In the genomic region with DNA sequence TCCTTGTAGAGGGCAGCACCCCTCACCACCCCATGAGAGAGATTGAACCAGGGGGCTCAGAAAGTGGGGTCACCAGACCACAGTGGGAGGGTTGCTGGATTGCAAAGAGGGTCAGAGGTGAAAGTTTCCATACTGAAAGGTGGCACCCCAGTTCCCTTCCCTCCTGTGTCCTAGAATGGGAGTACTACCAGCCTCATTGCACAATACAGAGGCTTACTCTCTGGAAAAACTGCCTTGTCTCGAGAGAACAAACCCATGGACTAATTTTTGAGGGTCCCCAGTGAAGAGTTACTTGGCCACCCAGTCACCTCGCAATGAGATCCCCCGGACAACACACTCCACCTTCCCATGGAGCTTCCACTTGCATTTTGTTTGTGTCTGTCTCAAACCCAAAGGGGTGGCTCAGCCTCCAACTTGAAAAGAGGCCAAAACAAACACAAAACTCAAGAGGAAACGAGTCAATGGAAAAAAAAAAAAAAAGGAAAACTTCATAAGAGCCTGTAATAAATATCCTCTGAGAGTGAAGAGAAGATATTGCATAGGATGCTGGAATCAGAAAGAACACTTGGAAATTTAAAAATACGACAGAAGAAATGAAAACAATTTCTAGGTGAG, we compare ENCODE assay signal across 12 cellular contexts. TPM values are rescaled to one million over a fixed set of nuclear protein-coding genes. Genes with fewer than 3 reads are reported as not detected.
DNase-seq lines count a peak whose midpoint lies in the region; ATAC-seq and TF ChIP-seq lines count a peak whose summit lies in the region.
"Had no signal": no experiment of that assay in that cellular context is flagged by ENCODE, and none has a peak within 500 bp of the region (broad histone marks: within the 10 kb centered on the region; RNA-seq: fewer than 3 reads in every experiment).

No MANE protein-coding gene starts in this region.

- intact Hi-C loops in Right ventricle myocardium inferior (cut with DNase I) = no loop called here
- intact Hi-C loops in left lung (cut with DNase I) = no loop called here
- intact Hi-C loops in gastrocnemius medialis (cut with DNase I; ENCODE audit: low total_unique reads) = no loop called here

- H3K36me3 ChIP-seq in right atrium auricular region (no peaks in the 10 kb centered on the region), left lung (peaks cover 0 to 94% of the 10 kb centered on the region in 2 donors), gastrocnemius medialis (no peaks in the 10 kb centered on the region)
- H3K36me3 ChIP-seq: adrenal gland, ovary had no signal

- no peaks in the 10 kb centered on the region for H3K4me1 Mint-ChIP-seq in activated CD4-positive, alpha-beta T cell treated with anti-CD3 and anti-CD28 coated beads, Interleukin-2, amount 10 ng/mL, durations not matched to agents 7 days and 5 days

- no peak for TF ChIP-seq POLR2A in gastrocnemius medialis (IDR thresholded peaks at IDR 0.05)

- peak; percentile 56 for ATAC-seq in Right ventricle myocardium inferior
- peak; percentile 59 for ATAC-seq in left lung
- no peak for ATAC-seq in gastrocnemius medialis

- H3K4me1 ChIP-seq in right atrium auricular region = no peaks in the 10 kb centered on the region
- peaks cover 0 to 3% of the 10 kb centered on the region in 2 donors for H3K4me1 ChIP-seq in left lung
- H3K4me1 ChIP-seq in gastrocnemius medialis = peaks cover 0 to 7% of the 10 kb centered on the region in 2 donors
- H3K4me1 ChIP-seq: adrenal gland, suprapubic skin had no signal

- no peak for TF ChIP-seq CTCF in right atrium auricular region (IDR thresholded peaks at IDR 0.05)
- TF ChIP-seq CTCF in cardiac fibroblast (IDR thresholded peaks at IDR 0.05; ENCODE audit: low read depth, low read length) = no peak
- no peak for TF ChIP-seq CTCF in left lung (IDR thresholded peaks at IDR 0.05)
- no peak for TF ChIP-seq CTCF in gastrocnemius medialis (IDR thresholded peaks at IDR 0.05 in 4 of 5, conservative IDR thresholded peaks at IDR 0.05 in 1 of 5)

- in situ Hi-C loops in gastrocnemius medialis (cut with MboI; ENCODE audit: low sequenced_read_pairs in 4 of 4) = no loop called here

- POLR2A ChIA-PET in activated CD4-positive, alpha-beta T cell treated with anti-CD3 and anti-CD28 coated beads, Interleukin-2, amount 10 ng/mL, durations not matched to agents 7 days and 5 days (lab: Charles Lee) = no interaction called here

- no peak overlapping the region for H3K27ac Mint-ChIP-seq in activated CD4-positive, alpha-beta T cell treated with anti-CD3 and anti-CD28 coated beads, Interleukin-2, amount 10 ng/mL, durations not matched to agents 7 days and 5 days

- CTCF ChIA-PET in activated CD4-positive, alpha-beta T cell treated with anti-CD3 and anti-CD28 coated beads, Interleukin-2, amount 10 ng/mL, durations not matched to agents 7 days and 5 days (lab: Charles Lee) = no interaction called here

- DNase-seq in Right ventricle myocardium inferior (ENCODE audit: missing footprints) (no peak), right atrium auricular region (ENCODE audit: low spot score) (no peak), cardiac fibroblast (ENCODE audit: low read depth in 2 of 2) (peak; percentile 84 to 90), left lung (peak in 1 of 2 donors; percentile 6), D341Med (ENCODE audit: low spot score) (no peak), gastrocnemius medialis (no peak), NCI-H526 treated with DMSO at 0.1 percent for 48 hours (lab: John Stamatoyannopoulos, UW) (no peak)
- DNase-seq in activated CD4-positive, alpha-beta T cell treated with anti-CD3 and anti-CD28 coated beads, Interleukin-2, amount 10 ng/mL, durations not matched to agents 7 days and 5 days = no peak
- DNase-seq: adrenal gland, NCI-H2081, ovary had no signal

- no peaks in the 10 kb centered on the region for H3K9me3 Mint-ChIP-seq in activated CD4-positive, alpha-beta T cell treated with anti-CD3 and anti-CD28 coated beads, Interleukin-2, amount 10 ng/mL, durations not matched to agents 7 days and 5 days

- H3K36me3 Mint-ChIP-seq in activated CD4-positive, alpha-beta T cell treated with anti-CD3 and anti-CD28 coated beads, Interleukin-2, amount 10 ng/mL, durations not matched to agents 7 days and 5 days (ENCODE audit: low read depth) = no peaks in the 10 kb centered on the region

- H3K27me3 Mint-ChIP-seq in activated CD4-positive, alpha-beta T cell treated with anti-CD3 and anti-CD28 coated beads, Interleukin-2, amount 10 ng/mL, durations not matched to agents 7 days and 5 days = no peaks in the 10 kb centered on the region

- no peak overlapping the region for H3K4me3 ChIP-seq in right atrium auricular region
- no peak overlapping the region for H3K4me3 ChIP-seq in cardiac fibroblast (replicated peaks in 1 of 2; ENCODE audit: low read depth in 2 of 2, low read length in 2 of 2)
- H3K4me3 ChIP-seq in left lung = no peak overlapping the region
- H3K4me3 ChIP-seq in gastrocnemius medialis = no peak overlapping the region
- H3K4me3 ChIP-seq: adrenal gland, ovary, suprapubic skin had no signal

- H3K27ac ChIP-seq in right atrium auricular region (peak overlapping the region in 1 of 2 donors; percentile 16), left lung (no peak overlapping the region), gastrocnemius medialis (no peak overlapping the region)
- H3K27ac ChIP-seq: ovary, suprapubic skin had no signal

- H3K27me3 ChIP-seq in right atrium auricular region = no peaks in the 10 kb centered on the region
- no peaks in the 10 kb centered on the region for H3K27me3 ChIP-seq in left lung
- H3K27me3 ChIP-seq in gastrocnemius medialis = no peaks in the 10 kb centered on the region
- H3K27me3 ChIP-seq: adrenal gland, ovary, suprapubic skin had no signal

- H3K4me3 Mint-ChIP-seq in activated CD4-positive, alpha-beta T cell treated with anti-CD3 and anti-CD28 coated beads, Interleukin-2, amount 10 ng/mL, durations not matched to agents 7 days and 5 days = no peak overlapping the region

- no peaks in the 10 kb centered on the region for H3K9me3 ChIP-seq in right atrium auricular region
- no peaks in the 10 kb centered on the region for H3K9me3 ChIP-seq in left lung
- H3K9me3 ChIP-seq in gastrocnemius medialis = no peaks in the 10 kb centered on the region
- H3K9me3 ChIP-seq: adrenal gland, ovary, suprapubic skin had no signal

RNA-seq across cellular contexts. Expression of a gene that starts 18.6 kb away (rescaled TPM):
- total RNA-seq in Right ventricle myocardium inferior (0.51 TPM), right atrium auricular region (not detected), left lung (under 1 TPM in 1 of 2 donors, not detected in 1; 0.35 TPM), gastrocnemius medialis (not detected)
- total RNA-seq in activated CD4-positive, alpha-beta T cell treated with anti-CD3 and anti-CD28 coated beads, Interleukin-2, amount 10 ng/mL, durations not matched to agents 7 days and 5 days = not detected
- total RNA-seq: ovary had no signal

RNA-seq across cellular contexts. Expression of a gene that starts 19.9 kb away (rescaled TPM):
- total RNA-seq in Right ventricle myocardium inferior = 9.4 TPM
- 10 to 100 TPM in 1 of 2 donors, 1 to 10 TPM in 1; 8.1 to 22.7 TPM for total RNA-seq in right atrium auricular region
- 100 to 1,000 TPM in 1 of 2 donors, 10 to 100 TPM in 1; 27.2 to 139 TPM for total RNA-seq in left lung
- total RNA-seq in activated CD4-positive, alpha-beta T cell treated with anti-CD3 and anti-CD28 coated beads, Interleukin-2, amount 10 ng/mL, durations not matched to agents 7 days and 5 days = 1 to 10 TPM; 1.4 to 2.0 TPM
- 1 to 10 TPM; 3.4 to 7.6 (median 5.1) TPM for total RNA-seq in gastrocnemius medialis

RNA-seq across cellular contexts. Expression of a gene that starts 43.7 kb away (rescaled TPM):
- total RNA-seq in Right ventricle myocardium inferior (7.4 TPM), right atrium auricular region (1 to 10 TPM; 2.3 to 2.4 TPM), left lung (1 to 10 TPM; 3.0 to 4.2 TPM), gastrocnemius medialis (10 to 100 TPM in 1 of 4 donors, 1 to 10 TPM in 3; 5.3 to 12.6 (median 6.1) TPM)
- total RNA-seq in activated CD4-positive, alpha-beta T cell treated with anti-CD3 and anti-CD28 coated beads, Interleukin-2, amount 10 ng/mL, durations not matched to agents 7 days and 5 days = 1 to 10 TPM; 1.1 to 1.6 TPM

Comparison
In these comparisons a context has a peak if more than half of its experiments do, and no peak if none do; other contexts are left out.
1. ATAC-seq: peak in Right ventricle myocardium inferior (single experiment) and left lung (single experiment); none in gastrocnemius medialis (0 of 2).
2. DNase-seq: peak in cardiac fibroblast (2 of 2); none in Right ventricle myocardium inferior (single experiment), right atrium auricular region (single experiment), D341Med (single experiment), activated CD4-positive, alpha-beta T cell treated with anti-CD3 and anti-CD28 coated beads, Interleukin-2, amount 10 ng/mL, durations not matched to agents 7 days and 5 days (single experiment), gastrocnemius medialis (0 of 2) and NCI-H526 treated with DMSO at 0.1 percent for 48 hours (single experiment).